11 cellular contexts compared by ENCODE assay signal in genomic region chr5:119583684-119584083, GRCh38. TPM values are rescaled to one million over a fixed set of nuclear protein-coding genes. Genes with fewer than 3 reads are reported as not detected.
DNase-seq lines count a peak whose midpoint lies in the region; ATAC-seq lines count a peak whose summit lies in the region.
"Had no signal": no experiment of that assay in that cellular context is flagged by ENCODE, and none has a peak within 500 bp of the region (broad histone marks: within the 10 kb centered on the region; RNA-seq: fewer than 3 reads in every experiment).

No MANE protein-coding gene starts in this region.

- H3K4me3 ChIP-seq in H7 (ENCODE audit: insufficient read depth, low read depth, low read length) = no peak overlapping the region
- H3K4me3 ChIP-seq: MG63 had no signal

- DNase-seq in stromal cell of bone marrow (ENCODE audit: low read depth) (peak; percentile 52), H7 (no peak), NCI-H226 (no peak), NOMO-1 treated with dmso at 0.1 percent for 144 hours (lab: John Stamatoyannopoulos, UW; ENCODE audit: unreplicated experiment) (no peak)
- DNase-seq: DMS53; MG63; NK-92 treated with Interleukin-12 subunit alpha and Interleukin-12 subunit beta, amount 100 ng/mL, for 24 hours had no signal

- H3K36me3 ChIP-seq in H7 (replicated peaks; ENCODE audit: control insufficient read depth, insufficient read depth, low read length) = no peaks in the 10 kb centered on the region
- H3K36me3 ChIP-seq: MG63 had no signal

- H3K27me3 ChIP-seq in H7 (ENCODE audit: control insufficient read depth, insufficient read depth, low read length) = no peaks in the 10 kb centered on the region
- H3K27me3 ChIP-seq: MG63 had no signal

- ATAC-seq in GM19328 (IDR thresholded peaks at IDR 0.05; ENCODE audit: unreplicated experiment) (peak; percentile 69), HG02759 (IDR thresholded peaks at IDR 0.05; ENCODE audit: unreplicated experiment) (peak; percentile 86), HG03520 (IDR thresholded peaks at IDR 0.05; ENCODE audit: unreplicated experiment) (peak; percentile 78)
- ATAC-seq: esophagus mucosa had no signal

RNA-seq across cellular contexts. Expression of gene FAM170A, which starts 45.7 kb away (rescaled TPM):
- not detected in 2 replicates for total RNA-seq in H7 (2014; rRNA removed; shearing (Covaris generic))
- total RNA-seq: esophagus mucosa had no signal
